In the genomic region with DNA sequence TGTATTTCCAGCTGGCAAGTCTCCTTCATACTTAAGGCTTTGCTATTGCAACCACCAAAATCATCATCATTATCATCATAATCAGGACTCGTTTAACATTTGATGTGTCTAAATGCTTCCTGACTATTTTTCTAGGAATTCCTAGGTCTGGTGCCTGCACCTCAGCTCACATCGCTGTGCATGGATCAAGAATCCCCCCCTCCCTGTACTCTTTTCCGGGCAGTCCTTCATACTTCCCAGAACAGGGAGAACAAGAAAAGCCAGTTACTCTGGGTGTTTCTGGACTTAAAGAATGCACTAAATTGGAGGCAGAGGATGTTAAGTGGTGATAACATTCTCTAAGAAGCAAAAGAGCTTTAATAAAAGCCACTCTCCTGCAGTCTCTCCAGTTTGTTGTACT, we compare ENCODE assay signal across 15 cellular contexts. TPM values are rescaled to one million over a fixed set of nuclear protein-coding genes. Genes with fewer than 3 reads are reported as not detected.
A peak's percentile ranks its signal among the peaks of the same experiment; 100 is the strongest.
DNase-seq lines count a peak whose midpoint lies in the region; FAIRE-seq and TF ChIP-seq lines count a peak whose summit lies in the region.
"Had no signal": no experiment of that assay in that cellular context is flagged by ENCODE, and none has a peak within 500 bp of the region (broad histone marks: within the 10 kb centered on the region; RNA-seq: fewer than 3 reads in every experiment).

No MANE protein-coding gene starts in this region.

- no peak overlapping the region for H3K4me3 Mint-ChIP-seq in activated T-cell treated with anti-CD3 and anti-CD28 coated beads, Interleukin-2, amount 50 U/mL, for 24 hours
- H3K4me3 Mint-ChIP-seq in type B pancreatic cell, result peak overlapping the region; percentile 92
- H3K4me3 Mint-ChIP-seq: activated B cell treated with CpG ODN at 0.5 μM for 24 hours, naive B cell had no signal

- FAIRE-seq in bronchial epithelial cell (lab: Jason Lieb, UNC), result no peak
- FAIRE-seq: A204.1 had no signal

- no peaks in the 10 kb centered on the region for H3K27me3 Mint-ChIP-seq in activated T-cell treated with anti-CD3 and anti-CD28 coated beads, Interleukin-2, amount 50 U/mL, for 24 hours
- H3K27me3 Mint-ChIP-seq in type B pancreatic cell, result no peaks in the 10 kb centered on the region
- H3K27me3 Mint-ChIP-seq: activated B cell treated with CpG ODN at 0.5 μM for 24 hours, naive B cell had no signal

- no peaks in the 10 kb centered on the region for H3K9me3 Mint-ChIP-seq in activated T-cell treated with anti-CD3 and anti-CD28 coated beads, Interleukin-2, amount 50 U/mL, for 24 hours
- no peaks in the 10 kb centered on the region for H3K9me3 Mint-ChIP-seq in type B pancreatic cell
- H3K9me3 Mint-ChIP-seq: activated B cell treated with CpG ODN at 0.5 μM for 24 hours, naive B cell had no signal

- H3K27me3 ChIP-seq in bronchial epithelial cell (ENCODE audit: control insufficient read depth, insufficient read depth, low read length), result no peaks in the 10 kb centered on the region

- H3K36me3 ChIP-seq in bronchial epithelial cell (ENCODE audit: control insufficient read depth, insufficient read depth, low read length), result no peaks in the 10 kb centered on the region

- no peak for TF ChIP-seq CTCF in bronchial epithelial cell (IDR thresholded peaks at IDR 0.05; ENCODE audit: insufficient read depth, low read length, severe bottlenecking)
- TF ChIP-seq CTCF in type B pancreatic cell (conservative IDR thresholded peaks at IDR 0.05), result no peak

- DNase-seq in activated T-cell treated with anti-CD3 and anti-CD28 coated beads, Interleukin-2, amount 50 U/mL, for 24 hours, result no peak
- no peak for DNase-seq in activated T-cell treated with anti-CD3 and anti-CD28 coated beads, Interleukin-2, amount 50 U/mL, for 48 hours
- DNase-seq in bronchial epithelial cell (ENCODE audit: low read depth) (peak; percentile 85), left kidney (ENCODE audit: low read depth, low spot score) (peak; percentile 92), type B pancreatic cell (ENCODE audit: extremely low spot score, unreplicated experiment) (no peak), NK-92 (lab: John Stamatoyannopoulos, UW; ENCODE audit: unreplicated experiment) (no peak), NCI-H187 treated with DMSO at 0.1 percent for 48 hours (lab: John Stamatoyannopoulos, UW) (no peak), SIG-M5 (lab: John Stamatoyannopoulos, UW) (no peak)
- DNase-seq: activated B cell treated with CpG ODN at 0.5 μM for 24 hours; cerebellar nuclear complex; naive B cell; NCI-H1930; stimulated activated CD4-positive, alpha-beta T cell treated with anti-CD3 and anti-CD28 coated beads, Interleukin-15, amount 100 ng/mL, for 24 hours had no signal

- peak overlapping the region; percentile 31 for H3K27ac Mint-ChIP-seq in activated T-cell treated with anti-CD3 and anti-CD28 coated beads, Interleukin-2, amount 50 U/mL, for 24 hours
- H3K27ac Mint-ChIP-seq in type B pancreatic cell, result peak overlapping the region; percentile 93
- H3K27ac Mint-ChIP-seq: activated B cell treated with CpG ODN at 0.5 μM for 24 hours, naive B cell had no signal

- no peak overlapping the region for H3K4me3 ChIP-seq in bronchial epithelial cell (ENCODE audit: low read depth, low read length)

- H3K36me3 Mint-ChIP-seq in activated T-cell treated with anti-CD3 and anti-CD28 coated beads, Interleukin-2, amount 50 U/mL, for 24 hours (ENCODE audit: low read depth), result peaks cover 43% of the 10 kb centered on the region
- peaks cover 24% of the 10 kb centered on the region for H3K36me3 Mint-ChIP-seq in type B pancreatic cell

- peaks cover 8% of the 10 kb centered on the region for H3K4me1 Mint-ChIP-seq in activated T-cell treated with anti-CD3 and anti-CD28 coated beads, Interleukin-2, amount 50 U/mL, for 24 hours (ENCODE audit: low read depth)
- H3K4me1 Mint-ChIP-seq in type B pancreatic cell (ENCODE audit: unreplicated experiment), result peaks cover 7% of the 10 kb centered on the region

RNA-seq across cellular contexts. Expression of gene ERP27, which starts 9.4 kb away (rescaled TPM):
- total RNA-seq in bronchial epithelial cell (not detected in 2 replicates), type B pancreatic cell (ENCODE audit: low replicate concordance) (12.4 and 42.3 TPM in 2 replicates)
- total RNA-seq: RPMI7951 had no signal

RNA-seq across cellular contexts. Expression of gene ARHGDIB, which starts 32.5 kb away (rescaled TPM):
- 0.53 and 1.2 TPM in 2 replicates for total RNA-seq in bronchial epithelial cell
- 17.0 and 60.8 TPM in 2 replicates for total RNA-seq in type B pancreatic cell (ENCODE audit: low replicate concordance)

RNA-seq across cellular contexts. Expression of gene MGP, which starts 43.3 kb away (rescaled TPM):
- total RNA-seq in bronchial epithelial cell (0.79 TPM in 1 of 2 replicates, not detected in the other), type B pancreatic cell (ENCODE audit: low replicate concordance) (5.4 and 41.1 TPM in 2 replicates)
- total RNA-seq: activated B cell treated with CpG ODN at 0.5 μM for 24 hours had no signal

RNA-seq across cellular contexts. Expression of gene PDE6H, which starts 43.9 kb away (rescaled TPM):
- total RNA-seq in bronchial epithelial cell (not detected in 2 replicates), type B pancreatic cell (ENCODE audit: low replicate concordance) (not detected in 2 replicates)
- total RNA-seq: activated B cell treated with CpG ODN at 0.5 μM for 24 hours, RPMI7951 had no signal

Comparison
In these comparisons a context has a peak if more than half of its experiments do, and no peak if none do; other contexts are left out.
1. DNase-seq: peak in bronchial epithelial cell (single experiment) and left kidney (single experiment); none in activated T-cell treated with anti-CD3 and anti-CD28 coated beads, Interleukin-2, amount 50 U/mL, for 24 hours (single experiment), activated T-cell treated with anti-CD3 and anti-CD28 coated beads, Interleukin-2, amount 50 U/mL, for 48 hours (0 of 2), type B pancreatic cell (single experiment), NK-92 (single experiment), NCI-H187 treated with DMSO at 0.1 percent for 48 hours (single experiment) and SIG-M5 (single experiment).
2. RNA of gene ERP27, which starts 9.4 kb away (total RNA-seq): 12.4 to 42.3 TPM in type B pancreatic cell; not detected in bronchial epithelial cell; every median in the first group is over 10 times any median in the second.